18 cellular contexts compared by ENCODE assay signal in genomic region chrX:105098812-105099211, GRCh38.
"Had no signal": no experiment of that assay in that cellular context is flagged by ENCODE, and none has a peak within 500 bp of the region (broad histone marks: within the 10 kb centered on the region; RNA-seq: fewer than 3 reads in every experiment).

No MANE protein-coding gene starts in this region.

- H3K27me3 ChIP-seq: colonic mucosa, right atrium auricular region, thyroid gland had no signal

- H3K27ac ChIP-seq: colonic mucosa, heart right ventricle, right atrium auricular region, thyroid gland had no signal

- DNase-seq: colonic mucosa; dermis blood vessel endothelial cell; endodermal cell; heart right ventricle; hypothalamus; kidney glomerular epithelial cell; natural killer cell; small intestine; stimulated activated CD4-positive, alpha-beta T cell treated with anti-CD3 and anti-CD28 coated beads, Interleukin-12 subunit alpha, Interleukin-12 subunit beta, amount 100 ng/mL, for 4 hours; stimulated activated naive CD4-positive, alpha-beta T cell; thyroid gland had no signal

- H3K4me1 Mint-ChIP-seq: endodermal cell, natural killer cell, neural crest cell had no signal

- H3K36me3 Mint-ChIP-seq: natural killer cell, type B pancreatic cell had no signal

- H3K36me3 ChIP-seq: colonic mucosa, heart right ventricle, right atrium auricular region, thyroid gland had no signal

- H3K27ac Mint-ChIP-seq: endodermal cell, natural killer cell, type B pancreatic cell had no signal

- H3K27me3 Mint-ChIP-seq: type B pancreatic cell had no signal

- FAIRE-seq: endothelial cell of umbilical vein, frontal cortex, islet of Langerhans, small intestine, urothelium cell line had no signal

- H3K4me3 Mint-ChIP-seq: endodermal cell, natural killer cell, neural crest cell, type B pancreatic cell had no signal

- H3K4me3 ChIP-seq: colonic mucosa, heart right ventricle, right atrium auricular region, thyroid gland had no signal
